In genomic region chr19:56866563-56866962, GRCh38 we compare ENCODE assay signal across 3 cellular contexts.
TF ChIP-seq lines count a peak whose summit lies in the region.

No MANE protein-coding gene starts in this region.

TF ChIP-seq in SK-N-SH, 30 proteins besides CTCF, POLR2A, EP300 and RAD21 (continued from another document):
- TF ChIP-seq PBX3 (IDR thresholded peaks at IDR 0.05) (no peak), SMC3 (IDR thresholded peaks at IDR 0.05; ENCODE audit: low read depth, low read length) (no peak), TCF12 (IDR thresholded peaks at IDR 0.05) (no peak), TAF1 (IDR thresholded peaks at IDR 0.05; ENCODE audit: borderline replicate concordance, low read depth, low read length) (no peak), USF1 (IDR thresholded peaks at IDR 0.05; ENCODE audit: borderline replicate concordance, low read depth) (no peak), ZBTB33 (IDR thresholded peaks at IDR 0.05; ENCODE audit: borderline replicate concordance, low read depth) (no peak), IRF3 (IDR thresholded peaks at IDR 0.05; ENCODE audit: low read depth, low read length) (no peak), MXI1 (IDR thresholded peaks at IDR 0.05; ENCODE audit: low read depth, low read length) (no peak)

TF ChIP-seq in SK-N-SH treated with all-trans-retinoic acid at 6 μM for 48 hours, 23 proteins besides CTCF, POLR2A, EP300 and RAD21 (continued from another document):
- no peak for TF ChIP-seq ZC3H10 (CRISPR knock-in tag; IDR thresholded peaks at IDR 0.05)
- no peak for TF ChIP-seq ZNF8 (CRISPR knock-in tag; IDR thresholded peaks at IDR 0.05)
- TF ChIP-seq CSDC2 (CRISPR knock-in tag; IDR thresholded peaks at IDR 0.05) = no peak
- TF ChIP-seq TOX (CRISPR knock-in tag; IDR thresholded peaks at IDR 0.05; ENCODE audit: borderline replicate concordance) = no peak
- no peak for TF ChIP-seq ESRRG (CRISPR knock-in tag; IDR thresholded peaks at IDR 0.05)
- no peak for TF ChIP-seq BACH2 (CRISPR knock-in tag; IDR thresholded peaks at IDR 0.05; ENCODE audit: borderline replicate concordance)
- TF ChIP-seq PATZ1 (CRISPR knock-in tag; IDR thresholded peaks at IDR 0.05; ENCODE audit: borderline replicate concordance) = no peak
- TF ChIP-seq TCF4 (CRISPR knock-in tag; IDR thresholded peaks at IDR 0.05; ENCODE audit: borderline replicate concordance) = no peak
- TF ChIP-seq ZNF70 (CRISPR knock-in tag; IDR thresholded peaks at IDR 0.05) = no peak

TF ChIP-seq in neural cell, 6 proteins besides CTCF, POLR2A, EP300 and RAD21 (continued from another document):
- no peak for TF ChIP-seq EZH2 (IDR thresholded peaks at IDR 0.05; ENCODE audit: borderline replicate concordance, insufficient read depth, low read length, poor library complexity, severe bottlenecking)
TF ChIP-seq in neural cell: peak in this region for 0.
